In the genomic region with DNA sequence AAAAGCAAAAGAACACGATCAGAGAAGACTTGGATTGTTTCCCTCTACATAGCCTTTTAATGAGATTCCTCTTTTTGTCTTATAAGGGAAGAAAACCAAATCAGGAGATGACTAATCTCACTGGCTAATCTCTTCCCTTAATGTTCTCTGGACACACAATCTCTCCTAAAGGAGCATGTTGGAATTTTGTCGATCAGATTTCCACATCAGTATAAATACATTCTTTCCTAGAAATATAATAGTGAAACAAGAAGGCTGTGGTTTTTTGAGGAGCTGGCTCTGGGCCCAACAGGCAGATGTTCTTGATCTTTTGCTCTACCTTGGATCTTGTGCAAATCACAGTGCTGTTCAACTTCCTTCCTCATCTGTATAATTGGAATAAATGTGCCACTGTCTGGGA, we compare ENCODE assay signal across 13 cellular contexts.
DNase-seq lines count a peak whose midpoint lies in the region; ATAC-seq and TF ChIP-seq lines count a peak whose summit lies in the region.
"Had no signal": no experiment of that assay in that cellular context is flagged by ENCODE, and none has a peak within 500 bp of the region (broad histone marks: within the 10 kb centered on the region; RNA-seq: fewer than 3 reads in every experiment).

No MANE protein-coding gene starts in this region.

- no peak overlapping the region for H2BK15ac ChIP-seq in neuronal stem cell (ENCODE audit: low read length)

- no peak for TF ChIP-seq CTCF in mammary epithelial cell (conservative IDR thresholded peaks at IDR 0.05 in 1 of 2, IDR thresholded peaks at IDR 0.05 in 1 of 2; ENCODE audit: extremely low read depth in 1 of 2, insufficient read depth in 1 of 2, low read depth in 1 of 2, low read length in 2 of 2)

- H3K27me3 ChIP-seq in mammary epithelial cell (ENCODE audit: insufficient read depth, low read length) (no peaks in the 10 kb centered on the region), neuronal stem cell (ENCODE audit: control insufficient read depth in 3 of 3, insufficient read depth in 3 of 3, low read depth in 1 of 3, low read length in 3 of 3) (no peaks in the 10 kb centered on the region)
- H3K27me3 ChIP-seq: suprapubic skin had no signal

- no TSS peak for BruUV-seq in mammary epithelial cell (replicated peaks; lab: Mats Ljungman, UMichigan)

- peaks cover 3% of the 10 kb centered on the region for H3K4me1 ChIP-seq in mammary epithelial cell (ENCODE audit: insufficient read depth, low read length)
- H3K4me1 ChIP-seq in neuronal stem cell (ENCODE audit: control insufficient read depth in 2 of 2, insufficient read depth in 1 of 2, low read depth in 1 of 2, low read length in 2 of 2) = peaks cover 14 to 24% of the 10 kb centered on the region in 2 donors

- H3K18ac ChIP-seq in neuronal stem cell (ENCODE audit: low read length) = no peak overlapping the region

- H4K20me1 ChIP-seq in mammary epithelial cell (ENCODE audit: insufficient read depth, low read length) = no peaks in the 10 kb centered on the region

- in situ Hi-C loops in mammary epithelial cell (cut with MboI; ENCODE audit: low sequenced_read_pairs in 2 of 2) = no loop called here

- H3K14ac ChIP-seq in neuronal stem cell (ENCODE audit: low read length) = no peak overlapping the region

- no peaks in the 10 kb centered on the region for H3K9me3 ChIP-seq in mammary epithelial cell (replicated peaks; ENCODE audit: insufficient read depth, low read length)
- H3K9me3 ChIP-seq in neuronal stem cell (replicated peaks in 1 of 2; ENCODE audit: control insufficient read depth in 2 of 2, insufficient read depth in 1 of 2, low read depth in 1 of 2, low read length in 2 of 2) = no peaks in the 10 kb centered on the region
- H3K9me3 ChIP-seq: suprapubic skin had no signal

- DNase-seq in AG20443 (ENCODE audit: low spot score) (peak; percentile 66), M059J (ENCODE audit: low read depth) (peak; percentile 84), mammary epithelial cell (peak; percentile 15), neuronal stem cell (ENCODE audit: low spot score) (no peak)
- DNase-seq: activated gamma-delta T cell, DMS153, erythroblast, NCI-H526 treated with DMSO at 0.1 percent for 48 hours had no signal

- H3K4me3 ChIP-seq in mammary epithelial cell (replicated peaks in 1 of 3; ENCODE audit: insufficient read depth in 1 of 3, low read depth in 2 of 3, low read length in 3 of 3) = no peak overlapping the region
- H3K4me3 ChIP-seq in neuronal stem cell (ENCODE audit: low read length in 2 of 2) = no peak overlapping the region
- H3K4me3 ChIP-seq: suprapubic skin had no signal

- H3K27ac ChIP-seq in mammary epithelial cell (ENCODE audit: insufficient read depth, low read depth, low read length) = no peak overlapping the region
- peak overlapping the region; percentile 0 for H3K27ac ChIP-seq in neuronal stem cell (replicated peaks; ENCODE audit: low read length)
- H3K27ac ChIP-seq: suprapubic skin had no signal

- 0% methylated on average over 2 of the region's 2 CpGs for WGBS in mammary epithelial cell (ENCODE audit: low coverage, missing lambda C conversion rate)
- WGBS in neuronal stem cell (ENCODE audit: extremely low coverage in 2 of 2, insufficient read length in 2 of 2, insufficient replicate concordance in 1 of 2), 2 donors = no CpG with 5 or more reads among the region's 2 CpGs

- H2AFZ ChIP-seq in mammary epithelial cell (ENCODE audit: low read depth, low read length) (no peak overlapping the region), neuronal stem cell (ENCODE audit: low read length) (no peak overlapping the region)

- H3K4ac ChIP-seq in neuronal stem cell (ENCODE audit: low read length) = no peak overlapping the region

- H3K23ac ChIP-seq in neuronal stem cell (ENCODE audit: low read depth, low read length, poor library complexity) = no peak overlapping the region

- H2BK12ac ChIP-seq in neuronal stem cell (ENCODE audit: low read length) = no peak overlapping the region

- H3K4me2 ChIP-seq in mammary epithelial cell (ENCODE audit: insufficient read depth, low read depth, low read length) = peak overlapping the region; percentile 13
- no peak overlapping the region for H3K4me2 ChIP-seq in neuronal stem cell (ENCODE audit: insufficient read depth, low read length, poor library complexity, severe bottlenecking)

- no peaks in the 10 kb centered on the region for H3K36me3 ChIP-seq in mammary epithelial cell (ENCODE audit: insufficient read depth, low read length)
- no peaks in the 10 kb centered on the region for H3K36me3 ChIP-seq in neuronal stem cell (replicated peaks in 1 of 2; ENCODE audit: control insufficient read depth in 2 of 2, insufficient read depth in 2 of 2, low read length in 2 of 2)
- H3K36me3 ChIP-seq: suprapubic skin had no signal

- H2BK5ac ChIP-seq in neuronal stem cell (ENCODE audit: low read length) = no peak overlapping the region

- intact Hi-C loops in mammary epithelial cell (cut with micrococcal nuclease) = no loop called here

- H3K79me1 ChIP-seq in neuronal stem cell (ENCODE audit: low read depth, low read length) = no peaks in the 10 kb centered on the region

- no peak overlapping the region for H4K8ac ChIP-seq in neuronal stem cell (ENCODE audit: low read depth, low read length)

- no peaks in the 10 kb centered on the region for H3K79me2 ChIP-seq in mammary epithelial cell (ENCODE audit: insufficient read depth, low read length)

- dilution Hi-C loops in mammary epithelial cell (cut with HindIII; ENCODE audit: low sequenced_read_pairs) = no loop called here

- no peak overlapping the region for H4K91ac ChIP-seq in neuronal stem cell (ENCODE audit: low read depth, low read length, poor library complexity)

- H2AK5ac ChIP-seq in neuronal stem cell (ENCODE audit: low read depth, low read length) = no peak overlapping the region

- CTCF ChIA-PET in mammary epithelial cell (lab: Charles Lee; ENCODE audit: low non-redundant PET) = no interaction called here

- H3K9ac ChIP-seq in mammary epithelial cell (ENCODE audit: insufficient read depth, low read length) (no peak overlapping the region), neuronal stem cell (ENCODE audit: low read depth, low read length, poor library complexity) (no peak overlapping the region)

- no peak for ATAC-seq in HG03139 (IDR thresholded peaks at IDR 0.05; ENCODE audit: unreplicated experiment)
- no peak for ATAC-seq in GM21360 (IDR thresholded peaks at IDR 0.05; ENCODE audit: unreplicated experiment)
- ATAC-seq in GM21390 (IDR thresholded peaks at IDR 0.05; ENCODE audit: unreplicated experiment) = no peak
- ATAC-seq in HG02759 (IDR thresholded peaks at IDR 0.05; ENCODE audit: unreplicated experiment) = no peak

- H2BK120ac ChIP-seq in neuronal stem cell (ENCODE audit: low read depth, low read length) = no peak overlapping the region
